2 cellular contexts compared by ENCODE assay signal in genomic region chr17:65560628-65561371, GRCh38.
TF ChIP-seq lines count a peak whose summit lies in the region.

No MANE protein-coding gene starts in this region.

TF ChIP-seq in IMR-90, 13 proteins besides CTCF, POLR2A, EP300 and RAD21 (continued from another document):
- TF ChIP-seq, protein P1, sequence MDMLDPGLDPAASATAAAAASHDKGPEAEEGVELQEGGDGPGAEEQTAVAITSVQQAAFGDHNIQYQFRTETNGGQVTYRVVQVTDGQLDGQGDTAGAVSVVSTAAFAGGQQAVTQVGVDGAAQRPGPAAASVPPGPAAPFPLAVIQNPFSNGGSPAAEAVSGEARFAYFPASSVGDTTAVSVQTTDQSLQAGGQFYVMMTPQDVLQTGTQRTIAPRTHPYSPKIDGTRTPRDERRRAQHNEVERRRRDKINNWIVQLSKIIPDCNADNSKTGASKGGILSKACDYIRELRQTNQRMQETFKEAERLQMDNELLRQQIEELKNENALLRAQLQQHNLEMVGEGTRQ (IDR thresholded peaks at IDR 0.05; ENCODE audit: low read depth, low read length) = no peak
- TF ChIP-seq MAZ (IDR thresholded peaks at IDR 0.05; ENCODE audit: borderline replicate concordance, low read depth, low read length) = no peak; the same call in 1 of the 2 replicates
- no peak for TF ChIP-seq MAFK (IDR thresholded peaks at IDR 0.05; ENCODE audit: low read depth, low read length)
- TF ChIP-seq MXI1 (IDR thresholded peaks at IDR 0.05; ENCODE audit: borderline replicate concordance, low read depth, low read length) = no peak
- no peak for TF ChIP-seq ELK1 (IDR thresholded peaks at IDR 0.05; ENCODE audit: borderline replicate concordance, low read depth, low read length)
- TF ChIP-seq SMC3 (IDR thresholded peaks at IDR 0.05; ENCODE audit: low read depth, low read length) = no peak

TF ChIP-seq in neural cell, 6 proteins besides CTCF, POLR2A, EP300 and RAD21:
- TF ChIP-seq REST (IDR thresholded peaks at IDR 0.05; ENCODE audit: borderline replicate concordance) (no peak), TAF1 (IDR thresholded peaks at IDR 0.05; ENCODE audit: low read depth) (peak; percentile 5), MXI1 (conservative IDR thresholded peaks at IDR 0.05; ENCODE audit: poor library complexity, severe bottlenecking) (no peak)
